Comparison of ENCODE assay signal across 14 cellular contexts in the genomic region with DNA sequence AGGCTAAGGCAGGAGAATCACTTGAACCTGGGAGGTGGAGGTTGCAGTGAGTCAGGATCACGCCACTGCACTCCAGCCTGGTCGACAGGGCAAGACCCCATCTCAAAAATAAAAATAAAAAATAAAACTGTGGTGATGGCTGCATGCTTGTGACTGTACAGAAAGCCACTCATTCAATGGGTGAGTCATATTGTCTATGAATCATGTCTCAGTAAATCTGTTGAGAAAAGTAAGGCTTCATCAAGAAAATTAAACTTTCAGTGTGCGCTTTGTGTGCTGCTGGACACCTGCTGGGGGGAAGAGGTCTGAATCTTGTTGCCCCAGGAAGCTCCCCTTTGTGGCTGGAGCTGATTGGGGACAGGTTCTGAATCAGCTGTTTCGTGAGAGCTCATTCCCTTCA. TPM values are rescaled to one million over a fixed set of nuclear protein-coding genes. Genes with fewer than 3 reads are reported as not detected.
A peak's percentile ranks its signal among the peaks of the same experiment; 100 is the strongest.
DNase-seq lines count a peak whose midpoint lies in the region; TF ChIP-seq lines count a peak whose summit lies in the region.
"Had no signal": no experiment of that assay in that cellular context is flagged by ENCODE, and none has a peak within 500 bp of the region (broad histone marks: within the 10 kb centered on the region; RNA-seq: fewer than 3 reads in every experiment).

No MANE protein-coding gene starts in this region.

- H3K36me3 ChIP-seq in adipocyte (ENCODE audit: control insufficient read depth, insufficient read depth, low read length, severe bottlenecking) (peaks cover 39% of the 10 kb centered on the region), uterus (no peaks in the 10 kb centered on the region)

- H3K9me3 ChIP-seq in adipocyte (ENCODE audit: control insufficient read depth, low read length) (no peaks in the 10 kb centered on the region), uterus (no peaks in the 10 kb centered on the region)

- no peak overlapping the region for H3K9ac ChIP-seq in adipocyte (ENCODE audit: low read length)

- H3K4me1 ChIP-seq in adipocyte (ENCODE audit: control insufficient read depth, insufficient read depth, low read length) (no peaks in the 10 kb centered on the region), uterus (no peaks in the 10 kb centered on the region)

- H3K4me3 ChIP-seq in adipocyte (ENCODE audit: low read length) (no peak overlapping the region), uterus (no peak overlapping the region)

- DNase-seq in CD1c-positive myeloid dendritic cell (ENCODE audit: extremely low spot score) (peak; percentile 56), HT1080 (ENCODE audit: low read depth) (peak; percentile 92), adipocyte (ENCODE audit: low read depth) (peak; percentile 42), kidney glomerular epithelial cell (lab: John Stamatoyannopoulos, UW) (peak; percentile 59), NCI-H2029 treated with DMSO at 0.1 percent for 48 hours (lab: John Stamatoyannopoulos, UW) (no peak), activated gamma-delta T cell treated with Interleukin-2 at 50 U/mL for 16 hours (no peak), germinal center (ENCODE audit: low spot score) (no peak), uterus (no peak)
- DNase-seq: activated naive CD4-positive, alpha-beta T cell treated with anti-CD3 and anti-CD28 coated beads, Interleukin-2, amount 10 ng/mL, durations not matched to agents 7 days and 5 days; DND-41; effector memory CD8-positive, alpha-beta T cell; NCI-H2227 treated with DMSO at 0.1 percent for 48 hours; SHP77; WERI-Rb-1 had no signal

- H3K27me3 ChIP-seq in adipocyte (replicated peaks; ENCODE audit: control insufficient read depth, insufficient read depth, low read length), result no peaks in the 10 kb centered on the region
- H3K27me3 ChIP-seq in uterus, result no peaks in the 10 kb centered on the region

- intact Hi-C loops in uterus (cut with DNase I; ENCODE audit: low total_unique reads), result no loop called here

- no peak for TF ChIP-seq CTCF in uterus (IDR thresholded peaks at IDR 0.05)

- TF ChIP-seq POLR2A in uterus (IDR thresholded peaks at IDR 0.05), result no peak

- H3K27ac ChIP-seq in uterus, result no peak overlapping the region
- H3K27ac ChIP-seq: WERI-Rb-1 had no signal

RNA-seq across cellular contexts. Expression of gene NUBP1, which starts 11.3 kb away (rescaled TPM):
- 52.8 and 61.4 TPM in 2 replicates for total RNA-seq in HT1080 (2014; rRNA removed; shearing (Covaris generic))
- 34.2 and 34.6 TPM in 2 replicates for polyA plus RNA-seq in HT1080 (2015; cell fraction: cytosol; rRNA removed)
- 21.4 and 28.4 TPM in 2 replicates for polyA plus RNA-seq in HT1080 (2015; cell fraction: nucleus; rRNA removed)
- 10 to 100 TPM; 13.8 to 46.2 (median 26.7) TPM for total RNA-seq in uterus

Comparison
In these comparisons a context has a peak if more than half of its experiments do, and no peak if none do; other contexts are left out.
1. DNase-seq: peak in CD1c-positive myeloid dendritic cell (single experiment), HT1080 (single experiment), adipocyte (single experiment) and kidney glomerular epithelial cell (single experiment); none in NCI-H2029 treated with DMSO at 0.1 percent for 48 hours (single experiment), activated gamma-delta T cell treated with Interleukin-2 at 50 U/mL for 16 hours (single experiment), germinal center (single experiment) and uterus (0 of 2).